In the genomic region with DNA sequence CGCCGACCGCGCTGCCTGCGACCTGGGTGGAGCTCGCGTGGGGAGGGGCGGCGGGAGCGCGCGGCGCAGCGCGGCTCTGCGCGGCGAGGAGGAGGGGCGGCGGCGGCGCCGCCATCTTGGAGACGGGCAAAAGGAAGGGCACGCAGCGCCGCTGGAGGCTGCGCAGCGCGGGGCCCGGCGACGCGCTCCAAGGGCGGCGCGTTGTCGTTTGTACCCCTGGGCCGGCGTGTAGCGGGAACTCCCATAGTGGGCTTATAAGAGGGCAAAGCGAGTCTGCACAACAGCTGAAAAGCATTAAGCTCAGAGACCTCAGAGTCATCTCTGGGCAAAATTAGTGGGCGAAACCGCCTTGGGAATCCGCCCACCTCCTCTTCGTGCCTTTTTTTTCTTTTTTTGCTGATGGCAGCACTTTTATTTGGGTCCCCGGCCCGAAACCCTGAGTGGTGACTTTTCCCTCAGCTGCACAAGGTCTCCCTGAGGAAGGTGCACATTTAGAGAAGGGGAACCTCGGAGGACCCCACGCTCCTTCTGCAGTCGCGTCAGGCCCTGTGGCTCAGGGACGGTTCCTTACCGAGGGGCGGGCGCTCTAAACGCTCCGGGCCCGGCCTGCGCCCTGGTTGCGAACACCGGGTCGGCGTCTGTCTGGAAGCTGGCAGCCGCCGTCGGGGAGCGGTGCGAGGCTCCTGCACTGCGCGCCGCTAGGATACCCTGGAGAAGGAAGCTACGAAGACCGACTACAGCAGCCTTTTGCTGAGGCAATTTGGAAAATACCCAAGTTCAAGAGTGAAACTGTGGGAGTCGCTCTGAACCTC, we compare ENCODE assay signal across 8 cellular contexts. TPM values are rescaled to one million over a fixed set of nuclear protein-coding genes. Genes with fewer than 3 reads are reported as not detected.
DNase-seq lines count a peak whose midpoint lies in the region; ATAC-seq and TF ChIP-seq lines count a peak whose summit lies in the region.

No MANE protein-coding gene starts in this region.

- peaks cover 16% of the 10 kb centered on the region; the same call in 1 of the 2 replicates for H4K20me1 ChIP-seq in PC-9 (ENCODE audit: insufficient read depth)

- peaks cover 17% of the 10 kb centered on the region for H3K4me1 ChIP-seq in PC-9 (replicated peaks; ENCODE audit: insufficient read depth)
- peaks cover 21 to 28% of the 10 kb centered on the region in 2 donors for H3K4me1 ChIP-seq in naive thymus-derived CD4-positive, alpha-beta T cell (ENCODE audit: control insufficient read depth in 2 of 2, insufficient read depth in 2 of 2, low read length in 2 of 2)

- POLR2A ChIA-PET in PC-9 (lab: Charles Lee; ENCODE audit: unreplicated experiment) = interaction anchor here (0.6 to 0.7 kb wide), 3 partner anchors 18 to 423 kb away, joined by 3 to 5 read pairs (median 4); partner anchors contain the start of gene SEC23IP
- POLR2A ChIA-PET in naive thymus-derived CD4-positive, alpha-beta T cell (lab: Charles Lee) = interaction anchor here (0.6 to 3.2 kb wide), 18 partner anchors 10 to 1118 kb away, joined by 3 to 61 read pairs (median 4); partner anchors contain the start of genes BAG3, CACUL1, INPP5F and SEC23IP

- DNase-seq in DMS114 treated with DMSO at 0.1 percent for 48 hours (lab: John Stamatoyannopoulos, UW; ENCODE audit: unreplicated experiment) = peak; percentile 84
- peak; percentile 50 for DNase-seq in HuH-7.5 (ENCODE audit: low spot score)
- DNase-seq in PC-9 = peak; percentile 35 to 73
- peak; percentile 91 to 93 for DNase-seq in activated T-cell treated with anti-CD3 and anti-CD28 coated beads, Interleukin-2, amount 50 U/mL, for 72 hours
- DNase-seq in fibroblast of gingiva (ENCODE audit: low read depth) = peak; percentile 85
- peak; percentile 81 to 88 (median 86) for DNase-seq in naive thymus-derived CD4-positive, alpha-beta T cell

- no peaks in the 10 kb centered on the region for H3K27me3 ChIP-seq in PC-9 (ENCODE audit: insufficient read depth, low read depth)
- H3K27me3 ChIP-seq in naive thymus-derived CD4-positive, alpha-beta T cell (ENCODE audit: control insufficient read depth in 2 of 2, insufficient read depth in 2 of 2, low read length in 2 of 2) = no peaks in the 10 kb centered on the region

- no peaks in the 10 kb centered on the region for H3K9me2 ChIP-seq in PC-9 (ENCODE audit: insufficient read depth)

- no peak overlapping the region for H3K27ac ChIP-seq in PC-9
- H3K27ac ChIP-seq in naive thymus-derived CD4-positive, alpha-beta T cell (ENCODE audit: low read depth, low read length) = peak overlapping the region; percentile 84

- H3K36me3 ChIP-seq in PC-9 (ENCODE audit: low read depth) = no peaks in the 10 kb centered on the region
- H3K36me3 ChIP-seq in naive thymus-derived CD4-positive, alpha-beta T cell (ENCODE audit: control insufficient read depth in 2 of 3, insufficient read depth in 3 of 3, low read length in 3 of 3) = no peaks in the 10 kb centered on the region

- ATAC-seq in GM21526 (IDR thresholded peaks at IDR 0.05; ENCODE audit: low FRiP score, unreplicated experiment) = peak; percentile 88
- ATAC-seq in activated T-cell treated with anti-CD3 and anti-CD28 coated beads, Interleukin-2, amount 50 U/mL, for 72 hours (replicated peaks in 1 of 2) = peak; percentile 94 to 95
- ATAC-seq in naive thymus-derived CD4-positive, alpha-beta T cell = peak; percentile 96
- ATAC-seq in stimulated activated memory B cell treated with anti-CD40 and anti-IgM and Interleukin-4, amounts not matched to agents 10 μg/mL and 1 μg/mL and 100 μg/mL, for 72 hours = peak; percentile 98

- peaks cover 45% of the 10 kb centered on the region for H3K4me1 Mint-ChIP-seq in activated T-cell treated with anti-CD3 and anti-CD28 coated beads, Interleukin-2, amount 50 U/mL, for 72 hours (ENCODE audit: low read depth)
- H3K4me1 Mint-ChIP-seq in naive thymus-derived CD4-positive, alpha-beta T cell = peaks cover 23 to 46% (median 41%) of the 10 kb centered on the region in 7 donors
- H3K4me1 Mint-ChIP-seq in stimulated activated memory B cell treated with anti-CD40 and anti-IgM and Interleukin-4, amounts not matched to agents 10 μg/mL and 1 μg/mL and 100 μg/mL, for 72 hours = peaks cover 33% of the 10 kb centered on the region

- peaks cover 41% of the 10 kb centered on the region for H3K79me2 ChIP-seq in PC-9 (ENCODE audit: low read depth)

- no peak for TF ChIP-seq CTCF in PC-9 (conservative IDR thresholded peaks at IDR 0.05)

- BruUV-seq in PC-9 (replicated peaks; lab: Mats Ljungman, UMichigan) = TSS peak; percentile 54

- H3K36me3 Mint-ChIP-seq in activated T-cell treated with anti-CD3 and anti-CD28 coated beads, Interleukin-2, amount 50 U/mL, for 72 hours (ENCODE audit: insufficient read depth in 2 of 2) = peaks cover 0 to 4% of the 10 kb centered on the region in 2 donors
- H3K36me3 Mint-ChIP-seq in naive thymus-derived CD4-positive, alpha-beta T cell = peaks cover 0 to 8% (median 0%) of the 10 kb centered on the region in 5 donors
- no peaks in the 10 kb centered on the region for H3K36me3 Mint-ChIP-seq in stimulated activated memory B cell treated with anti-CD40 and anti-IgM and Interleukin-4, amounts not matched to agents 10 μg/mL and 1 μg/mL and 100 μg/mL, for 72 hours

- no peaks in the 10 kb centered on the region for H3K9me3 ChIP-seq in PC-9 (ENCODE audit: insufficient read depth, low read depth)
- H3K9me3 ChIP-seq in naive thymus-derived CD4-positive, alpha-beta T cell (ENCODE audit: control insufficient read depth in 2 of 3, low read length in 3 of 3) = no peaks in the 10 kb centered on the region

- H3F3A ChIP-seq in PC-9 (ENCODE audit: insufficient read depth, low read depth) = no peaks in the 10 kb centered on the region

- H3K27me3 Mint-ChIP-seq in activated T-cell treated with anti-CD3 and anti-CD28 coated beads, Interleukin-2, amount 50 U/mL, for 72 hours (ENCODE audit: low read depth) = no peaks in the 10 kb centered on the region
- H3K27me3 Mint-ChIP-seq in naive thymus-derived CD4-positive, alpha-beta T cell = peaks cover 0 to 6% (median 0%) of the 10 kb centered on the region in 5 donors
- no peaks in the 10 kb centered on the region for H3K27me3 Mint-ChIP-seq in stimulated activated memory B cell treated with anti-CD40 and anti-IgM and Interleukin-4, amounts not matched to agents 10 μg/mL and 1 μg/mL and 100 μg/mL, for 72 hours

- peak overlapping the region; percentile 87 to 92 for H3K4me3 Mint-ChIP-seq in activated T-cell treated with anti-CD3 and anti-CD28 coated beads, Interleukin-2, amount 50 U/mL, for 72 hours
- H3K4me3 Mint-ChIP-seq in naive thymus-derived CD4-positive, alpha-beta T cell = peak overlapping the region; percentile 82 to 92 (median 89)
- peak overlapping the region; percentile 90 for H3K4me3 Mint-ChIP-seq in stimulated activated memory B cell treated with anti-CD40 and anti-IgM and Interleukin-4, amounts not matched to agents 10 μg/mL and 1 μg/mL and 100 μg/mL, for 72 hours

- intact Hi-C loops in PC-9 (cut with micrococcal nuclease; ENCODE audit: unreplicated experiment) = loop anchor here (1.0 kb wide), 1 partner anchor 19 kb away; the partner anchor contains the start of gene SEC23IP
- intact Hi-C loops in naive thymus-derived CD4-positive, alpha-beta T cell (cut with micrococcal nuclease) = loop anchor here (1.0 to 10.0 kb wide), 18 partner anchors 13 to 1531 kb away; partner anchors contain the start of genes BAG3 (in 2 of the 2), EIF3A (in 2 of the 2), INPP5F (in 2 of the 2) and RGS10 (in 2 of the 2)

- peak overlapping the region; percentile 92 for H3K4me3 ChIP-seq in PC-9
- H3K4me3 ChIP-seq in naive thymus-derived CD4-positive, alpha-beta T cell (ENCODE audit: low read length) = peak overlapping the region; percentile 97

- H3K4me2 ChIP-seq in PC-9 = peak overlapping the region; percentile 84

- no peaks in the 10 kb centered on the region for H3K9me3 Mint-ChIP-seq in activated T-cell treated with anti-CD3 and anti-CD28 coated beads, Interleukin-2, amount 50 U/mL, for 72 hours
- peaks cover 0 to 2% (median 0%) of the 10 kb centered on the region in 11 donors for H3K9me3 Mint-ChIP-seq in naive thymus-derived CD4-positive, alpha-beta T cell
- no peaks in the 10 kb centered on the region for H3K9me3 Mint-ChIP-seq in stimulated activated memory B cell treated with anti-CD40 and anti-IgM and Interleukin-4, amounts not matched to agents 10 μg/mL and 1 μg/mL and 100 μg/mL, for 72 hours

- peak overlapping the region; percentile 83 for H2AFZ ChIP-seq in PC-9

- peak overlapping the region; percentile 92 for H3K27ac Mint-ChIP-seq in activated T-cell treated with anti-CD3 and anti-CD28 coated beads, Interleukin-2, amount 50 U/mL, for 72 hours
- peak overlapping the region; percentile 79 to 95 (median 92) for H3K27ac Mint-ChIP-seq in naive thymus-derived CD4-positive, alpha-beta T cell
- H3K27ac Mint-ChIP-seq in stimulated activated memory B cell treated with anti-CD40 and anti-IgM and Interleukin-4, amounts not matched to agents 10 μg/mL and 1 μg/mL and 100 μg/mL, for 72 hours = peak overlapping the region; percentile 93

- CTCF ChIA-PET in PC-9 (lab: Charles Lee) = no interaction called here
- CTCF ChIA-PET in naive thymus-derived CD4-positive, alpha-beta T cell (lab: Charles Lee) = interaction anchor here (0.8 to 5.3 kb wide), 4 partner anchors 13 to 219 kb away, joined by 3 to 28 read pairs (median 4); partner anchors contain the start of gene SEC23IP

RNA-seq across cellular contexts. Expression of gene MCMBP, which starts 0.4 kb away (rescaled TPM):
- 30.8 and 36.7 TPM in 2 replicates for total RNA-seq in PC-9 (2021)
- 10 to 100 TPM; 90.8 to 99.2 TPM for total RNA-seq in activated T-cell treated with anti-CD3 and anti-CD28 coated beads, Interleukin-2, amount 50 U/mL, for 72 hours
- total RNA-seq in naive thymus-derived CD4-positive, alpha-beta T cell = 10 to 100 TPM; 30.5 to 82.8 (median 42.6) TPM
- 10 to 100 TPM; 47.6 to 67.7 TPM for polyA plus RNA-seq in naive thymus-derived CD4-positive, alpha-beta T cell

RNA-seq across cellular contexts. Expression of gene SEC23IP, which starts 19.5 kb away (rescaled TPM):
- total RNA-seq in PC-9 (2021) = 19.9 and 33.2 TPM in 2 replicates
- total RNA-seq in activated T-cell treated with anti-CD3 and anti-CD28 coated beads, Interleukin-2, amount 50 U/mL, for 72 hours = 10 to 100 TPM; 47.8 to 57.9 TPM
- total RNA-seq in naive thymus-derived CD4-positive, alpha-beta T cell = 10 to 100 TPM; 34.8 to 68.3 (median 54.4) TPM
- 10 to 100 TPM; 38.3 to 45.1 TPM for polyA plus RNA-seq in naive thymus-derived CD4-positive, alpha-beta T cell
